ENCODE assay signal across 26 cellular contexts in genomic region chr4:25101836-25102235, GRCh38.
"Had no signal": no experiment of that assay in that cellular context is flagged by ENCODE, and none has a peak within 500 bp of the region (broad histone marks: within the 10 kb centered on the region; RNA-seq: fewer than 3 reads in every experiment).

No MANE protein-coding gene starts in this region.

- ATAC-seq: activated CD4-positive, alpha-beta T cell treated with anti-CD3 and anti-CD28 coated beads for 36 hours; activated T-helper 17 cell treated with anti-CD3 and anti-CD28 coated beads, Interleukin-2, amount 50 U/mL, for 72 hours; Panc1; Right ventricle myocardium inferior; T-cell had no signal

- H3K36me3 ChIP-seq: WERI-Rb-1 had no signal

- H3K27ac ChIP-seq: SK-N-MC, WERI-Rb-1 had no signal

- H3K36me3 Mint-ChIP-seq: activated naive CD8-positive, alpha-beta T cell; brain; T-cell had no signal

- DNase-seq: activated CD4-positive, alpha-beta memory T cell treated with anti-CD3 and anti-CD28 coated beads, Interleukin-2, amount 10 ng/mL, durations not matched to agents 7 days and 5 days; activated CD4-positive, alpha-beta T cell treated with anti-CD3 and anti-CD28 coated beads for 36 hours; activated CD4-positive, alpha-beta T cell treated with anti-CD3 and anti-CD28 coated beads, Interleukin-2, amount 50 U/mL, for 1 hour; activated gamma-delta T cell; activated naive CD4-positive, alpha-beta T cell treated with anti-CD3 and anti-CD28 coated beads for 36 hours; activated T-cell treated with anti-CD3 and anti-CD28 coated beads for 4 hours; activated T-cell treated with anti-CD3 and anti-CD28 coated beads, Interleukin-2, amount 50 U/mL, for 48 hours; amygdala; Kasumi-1; KBM-7; NCI-H1105 treated with DMSO at 0.1 percent for 48 hours; NCI-H146; NCI-H2107; NCI-H2171 treated with DMSO at 0.1 percent for 48 hours; NCI-H69; NK-92 treated with Interleukin-12 subunit alpha and Interleukin-12 subunit beta, amount 100 ng/mL, for 24 hours; OCI-M1; RPMI8226; T-cell; WERI-Rb-1 had no signal

- H3K4me3 Mint-ChIP-seq: activated CD4-positive, alpha-beta memory T cell treated with anti-CD3 and anti-CD28 coated beads, Interleukin-2, amount 10 ng/mL, durations not matched to agents 7 days and 5 days; activated CD4-positive, alpha-beta T cell treated with anti-CD3 and anti-CD28 coated beads for 36 hours; activated naive CD4-positive, alpha-beta T cell treated with anti-CD3 and anti-CD28 coated beads for 36 hours; activated naive CD8-positive, alpha-beta T cell; activated T-helper 17 cell treated with anti-CD3 and anti-CD28 coated beads, Interleukin-2, amount 50 U/mL, for 72 hours; brain; T-cell had no signal

- H3K4me1 Mint-ChIP-seq: activated CD4-positive, alpha-beta memory T cell treated with anti-CD3 and anti-CD28 coated beads, Interleukin-2, amount 10 ng/mL, durations not matched to agents 7 days and 5 days; activated CD4-positive, alpha-beta T cell treated with anti-CD3 and anti-CD28 coated beads for 36 hours; activated T-helper 17 cell treated with anti-CD3 and anti-CD28 coated beads, Interleukin-2, amount 50 U/mL, for 72 hours had no signal

- H3K27ac Mint-ChIP-seq: activated CD4-positive, alpha-beta memory T cell treated with anti-CD3 and anti-CD28 coated beads, Interleukin-2, amount 10 ng/mL, durations not matched to agents 7 days and 5 days; activated CD4-positive, alpha-beta T cell treated with anti-CD3 and anti-CD28 coated beads for 36 hours; activated naive CD4-positive, alpha-beta T cell treated with anti-CD3 and anti-CD28 coated beads for 36 hours; activated naive CD8-positive, alpha-beta T cell; activated T-helper 17 cell treated with anti-CD3 and anti-CD28 coated beads, Interleukin-2, amount 50 U/mL, for 72 hours; T-cell had no signal

- H3K27me3 Mint-ChIP-seq: activated CD4-positive, alpha-beta T cell treated with anti-CD3 and anti-CD28 coated beads for 36 hours; brain had no signal

- H3K4me3 ChIP-seq: SK-N-MC had no signal
